ENCODE assay signal across 9 cellular contexts in the genomic region with DNA sequence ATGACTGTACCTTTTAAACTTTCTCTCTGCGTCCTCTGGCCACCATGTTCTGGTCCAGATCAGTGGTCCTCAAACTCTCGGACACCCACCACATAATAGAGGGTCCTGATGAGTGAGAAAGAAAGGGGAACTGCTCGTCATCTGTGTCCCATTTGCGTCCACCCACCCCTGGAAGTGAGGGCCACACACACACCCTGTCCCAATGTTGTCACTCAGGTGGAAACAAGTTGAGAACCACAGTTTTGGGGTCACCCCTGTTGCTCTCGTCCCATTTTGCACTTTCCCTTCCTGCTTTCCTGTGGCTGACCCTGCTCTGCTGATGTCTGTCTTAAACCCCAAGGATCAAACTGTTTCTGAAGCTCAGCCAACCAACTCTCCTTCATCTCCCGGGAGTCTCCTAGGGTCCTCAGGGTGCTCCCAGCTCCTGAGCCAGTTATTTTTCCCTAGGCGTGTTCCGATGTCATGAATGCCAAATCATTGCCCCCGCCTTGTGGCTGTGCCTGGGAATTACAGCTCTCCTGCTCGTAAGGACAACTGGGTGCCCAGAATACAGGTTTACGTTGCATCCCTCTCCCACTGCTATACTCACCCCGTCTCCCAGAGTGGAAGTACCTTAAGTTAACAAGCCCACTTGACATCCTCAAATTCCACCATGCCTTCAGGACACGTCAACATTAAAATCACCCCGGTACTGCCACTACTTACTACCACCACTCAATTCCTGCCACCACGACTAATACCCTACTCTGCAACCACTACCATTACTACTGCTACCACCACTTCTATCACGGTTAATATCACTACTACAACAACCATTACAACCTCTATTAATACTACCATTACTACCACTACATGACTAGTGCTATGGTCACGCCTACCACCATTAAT. TPM values are rescaled to one million over a fixed set of nuclear protein-coding genes. Genes with fewer than 3 reads are reported as not detected.
DNase-seq lines count a peak whose midpoint lies in the region; ATAC-seq and TF ChIP-seq lines count a peak whose summit lies in the region.
"Had no signal": no experiment of that assay in that cellular context is flagged by ENCODE, and none has a peak within 500 bp of the region (broad histone marks: within the 10 kb centered on the region; RNA-seq: fewer than 3 reads in every experiment).

No MANE protein-coding gene starts in this region.

- H3K4me3 ChIP-seq in cardiac muscle cell, result no peak overlapping the region
- H3K4me3 ChIP-seq in retinal pigment epithelial cell (ENCODE audit: low read length), result no peak overlapping the region

- intact Hi-C loops in cardiac septum (cut with DNase I), result loop anchor here (10.0 kb wide), 1 partner anchor 116 kb away; no protein-coding TSS in a partner anchor
- intact Hi-C loops in activated CD8-positive, alpha-beta T cell treated with anti-CD3 and anti-CD28 coated beads for 36 hours (cut with micrococcal nuclease), result loop anchor here (5.0 kb wide), 1 partner anchor 59 kb away; no protein-coding TSS in a partner anchor

- H3K27ac Mint-ChIP-seq in activated CD8-positive, alpha-beta T cell treated with anti-CD3 and anti-CD28 coated beads for 36 hours, result peak overlapping the region; percentile 35
- H3K27ac Mint-ChIP-seq: activated naive CD8-positive, alpha-beta T cell had no signal

- DNase-seq in cardiac muscle cell (ENCODE audit: low read depth in 1 of 2, low spot score in 1 of 2) (peak; percentile 69 to 71), cardiac septum (ENCODE audit: low spot score) (no peak), NCI-H2171 treated with DMSO at 0.1 percent for 48 hours (lab: John Stamatoyannopoulos, UW) (peak; percentile 14), foreskin melanocyte (peak; percentile 19), retinal pigment epithelial cell (ENCODE audit: low read depth) (no peak)
- DNase-seq in activated CD8-positive, alpha-beta T cell treated with anti-CD3 and anti-CD28 coated beads for 36 hours, result peak; percentile 66

- CTCF ChIA-PET in activated CD8-positive, alpha-beta T cell treated with anti-CD3 and anti-CD28 coated beads for 36 hours (lab: Charles Lee), result interaction anchor here (0.9 to 1.9 kb wide), 14 partner anchors 8 to 243 kb away, joined by 3 to 10 read pairs (median 4); no protein-coding TSS in a partner anchor

- peaks cover 33% of the 10 kb centered on the region for H3K4me1 Mint-ChIP-seq in activated CD8-positive, alpha-beta T cell treated with anti-CD3 and anti-CD28 coated beads for 36 hours (ENCODE audit: low read depth)

- no peaks in the 10 kb centered on the region for H3K36me3 ChIP-seq in cardiac muscle cell

- no peaks in the 10 kb centered on the region for H3K9me3 ChIP-seq in cardiac muscle cell (ENCODE audit: low read depth)

- no peaks in the 10 kb centered on the region for H3K4me1 ChIP-seq in cardiac muscle cell (ENCODE audit: low read depth)

- no peak for ATAC-seq in activated CD8-positive, alpha-beta T cell treated with anti-CD3 and anti-CD28 coated beads for 36 hours
- ATAC-seq in HG03159 (IDR thresholded peaks at IDR 0.05; ENCODE audit: unreplicated experiment), result no peak
- no peak for ATAC-seq in HG03354 (IDR thresholded peaks at IDR 0.05; ENCODE audit: poor library complexity, severe bottlenecking, unreplicated experiment)

- POLR2A ChIA-PET in activated CD8-positive, alpha-beta T cell treated with anti-CD3 and anti-CD28 coated beads for 36 hours (lab: Charles Lee), result no interaction called here

- no peaks in the 10 kb centered on the region for H3K9me3 Mint-ChIP-seq in activated CD8-positive, alpha-beta T cell treated with anti-CD3 and anti-CD28 coated beads for 36 hours

- TF ChIP-seq CTCF in cardiac muscle cell (IDR thresholded peaks at IDR 0.05; ENCODE audit: low read depth, low read length) (peak; percentile 96), retinal pigment epithelial cell (conservative IDR thresholded peaks at IDR 0.05; ENCODE audit: low read depth, low read length) (peak; percentile 84)
- TF ChIP-seq CTCF in activated CD8-positive, alpha-beta T cell treated with anti-CD3 and anti-CD28 coated beads for 36 hours (IDR thresholded peaks at IDR 0.05), result peak; percentile 69

- no peaks in the 10 kb centered on the region for H3K27me3 ChIP-seq in cardiac muscle cell

- no peaks in the 10 kb centered on the region for H3K36me3 Mint-ChIP-seq in activated CD8-positive, alpha-beta T cell treated with anti-CD3 and anti-CD28 coated beads for 36 hours (ENCODE audit: low read depth)
- H3K36me3 Mint-ChIP-seq: activated naive CD8-positive, alpha-beta T cell had no signal

- no peak overlapping the region for H3K4me3 Mint-ChIP-seq in activated CD8-positive, alpha-beta T cell treated with anti-CD3 and anti-CD28 coated beads for 36 hours
- H3K4me3 Mint-ChIP-seq: activated naive CD8-positive, alpha-beta T cell had no signal

- H3K27me3 Mint-ChIP-seq in activated CD8-positive, alpha-beta T cell treated with anti-CD3 and anti-CD28 coated beads for 36 hours, result peaks cover 32% of the 10 kb centered on the region

- H3K27ac ChIP-seq in cardiac muscle cell, result no peak overlapping the region

RNA-seq across cellular contexts. Expression of gene HNF1B, which starts 26.0 kb away (rescaled TPM):
- not detected in 2 replicates for total RNA-seq in cardiac muscle cell
- not detected in 2 replicates for polyA plus RNA-seq in cardiac muscle cell
- not detected for total RNA-seq in cardiac septum
- total RNA-seq in activated CD8-positive, alpha-beta T cell treated with anti-CD3 and anti-CD28 coated beads for 36 hours, result under 1 TPM; 0.59 to 0.60 TPM

Comparison
In these comparisons a context has a peak if more than half of its experiments do, and no peak if none do; other contexts are left out.
1. DNase-seq: peak in cardiac muscle cell (2 of 2), NCI-H2171 treated with DMSO at 0.1 percent for 48 hours (single experiment), activated CD8-positive, alpha-beta T cell treated with anti-CD3 and anti-CD28 coated beads for 36 hours (single experiment) and foreskin melanocyte (single experiment); none in cardiac septum (single experiment) and retinal pigment epithelial cell (single experiment).
2. Peak in every context shown above with its lines, with median percentiles within 50 percentile points of each other: CTCF ChIP-seq.